In genomic region chr11:130181295-130182272, GRCh38 we compare ENCODE assay signal across 1 cellular context.
TF ChIP-seq lines count a peak whose summit lies in the region.

No MANE protein-coding gene starts in this region.

TF ChIP-seq in HepG2, 621 proteins besides CTCF, POLR2A, EP300 and RAD21 (continued from another document):
- TF ChIP-seq ZNF883 (CRISPR knock-in tag; IDR thresholded peaks at IDR 0.05; ENCODE audit: not compliant biosample characterization) (no peak), ZNF766 (CRISPR knock-in tag; IDR thresholded peaks at IDR 0.05; ENCODE audit: borderline replicate concordance) (0 out of 2 replicates have a peak, but pooled peaks have one; percentile 58), ZSCAN25 (CRISPR knock-in tag; IDR thresholded peaks at IDR 0.05) (no peak), ZNF570 (CRISPR knock-in tag; IDR thresholded peaks at IDR 0.05; ENCODE audit: borderline replicate concordance) (no peak), ETS1 (CRISPR knock-in tag; IDR thresholded peaks at IDR 0.05) (no peak), ZNF24 (IDR thresholded peaks at IDR 0.05) (no peak), SRY (CRISPR knock-in tag; IDR thresholded peaks at IDR 0.05) (no peak), CC2D1A (CRISPR knock-in tag; IDR thresholded peaks at IDR 0.05) (no peak), KLF11 (CRISPR knock-in tag; IDR thresholded peaks at IDR 0.05) (no peak), NBN (conservative IDR thresholded peaks at IDR 0.05) (no peak), ELF3 (CRISPR knock-in tag; IDR thresholded peaks at IDR 0.05) (peak; percentile 84), TCF12 (IDR thresholded peaks at IDR 0.05) (no peak), TCF12 (CRISPR knock-in tag; IDR thresholded peaks at IDR 0.05) (peak; percentile 74; the same call in 1 of the 2 replicates), SMARCC2 (IDR thresholded peaks at IDR 0.05) (no peak), ZNF891 (CRISPR knock-in tag; IDR thresholded peaks at IDR 0.05) (no peak), HOXA9 (CRISPR knock-in tag; IDR thresholded peaks at IDR 0.05; ENCODE audit: borderline replicate concordance) (no peak), MZF1 (CRISPR knock-in tag; IDR thresholded peaks at IDR 0.05; ENCODE audit: borderline replicate concordance) (no peak), ZNF777 (CRISPR knock-in tag; IDR thresholded peaks at IDR 0.05) (0 out of 2 replicates have a peak, but pooled peaks have one; percentile 4), ARNTL (CRISPR knock-in tag; IDR thresholded peaks at IDR 0.05) (peak; percentile 84; the same call in 1 of the 2 replicates), RXRA (CRISPR knock-in tag; IDR thresholded peaks at IDR 0.05) (no peak; the same call in 1 of the 2 replicates), ZNF709 (CRISPR knock-in tag; IDR thresholded peaks at IDR 0.05) (0 out of 2 replicates have a peak, but pooled peaks have one; percentile 33), PHB2 (IDR thresholded peaks at IDR 0.05; ENCODE audit: partially characterized antibody) (no peak), ISX (CRISPR knock-in tag; conservative IDR thresholded peaks at IDR 0.05) (no peak), ZBTB34 (CRISPR knock-in tag; IDR thresholded peaks at IDR 0.05) (peak; percentile 52; the same call in 1 of the 2 replicates), GABPB1 (CRISPR knock-in tag; IDR thresholded peaks at IDR 0.05) (peak; percentile 32), NONO (IDR thresholded peaks at IDR 0.05) (no peak), NONO (CRISPR knock-in tag; conservative IDR thresholded peaks at IDR 0.05) (peak; percentile 64; the same call in 1 of the 2 replicates), ZNF160 (CRISPR knock-in tag; IDR thresholded peaks at IDR 0.05) (no peak), ATF1 (CRISPR knock-in tag; IDR thresholded peaks at IDR 0.05) (peak; percentile 79; the same call in 1 of the 2 replicates), TSC22D2 (CRISPR knock-in tag; IDR thresholded peaks at IDR 0.05; ENCODE audit: borderline replicate concordance) (no peak), SIN3A (IDR thresholded peaks at IDR 0.05; ENCODE audit: borderline replicate concordance, low read depth, low read length) (no peak), AHR (CRISPR knock-in tag; IDR thresholded peaks at IDR 0.05) (no peak), FOXP4 (CRISPR knock-in tag; IDR thresholded peaks at IDR 0.05) (peak; percentile 90), FOXP1 (IDR thresholded peaks at IDR 0.05) (no peak), FOXP1 (CRISPR knock-in tag; IDR thresholded peaks at IDR 0.05) (peak; percentile 63; the same call in 1 of the 2 replicates), CREB3 (CRISPR knock-in tag; IDR thresholded peaks at IDR 0.05) (no peak), KAT2B (IDR thresholded peaks at IDR 0.05; ENCODE audit: borderline replicate concordance, low read depth, low read length) (no peak), ZNF235 (CRISPR knock-in tag; IDR thresholded peaks at IDR 0.05; ENCODE audit: borderline replicate concordance) (no peak), CREBL2 (CRISPR knock-in tag; IDR thresholded peaks at IDR 0.05; ENCODE audit: borderline replicate concordance) (no peak), RBM39 (IDR thresholded peaks at IDR 0.05; ENCODE audit: low read depth, low read length, poor library complexity, severe bottlenecking) (no peak), PAF1 (CRISPR knock-in tag; IDR thresholded peaks at IDR 0.05) (no peak), PAWR (CRISPR knock-in tag; IDR thresholded peaks at IDR 0.05; ENCODE audit: borderline replicate concordance) (no peak), KDM5B (CRISPR knock-in tag; IDR thresholded peaks at IDR 0.05; ENCODE audit: borderline replicate concordance) (no peak), ZNF12 (CRISPR knock-in tag; IDR thresholded peaks at IDR 0.05) (peak; percentile 58)
